ENCODE assay signal across 13 cellular contexts in genomic region chr15:71338827-71339542, GRCh38.
"Had no signal": no experiment of that assay in that cellular context is flagged by ENCODE, and none has a peak within 500 bp of the region (broad histone marks: within the 10 kb centered on the region; RNA-seq: fewer than 3 reads in every experiment).

No MANE protein-coding gene starts in this region.

- H3K9me3 ChIP-seq: left lung had no signal

- H3K27ac ChIP-seq: left lung, parathyroid adenoma had no signal

- H3K36me3 ChIP-seq: left lung had no signal

- H3K4me1 ChIP-seq: parathyroid adenoma had no signal

- DNase-seq: activated effector memory CD4-positive, alpha-beta T cell treated with Interleukin-2 at 50 U/mL for 16 hours; activated T-cell treated with anti-CD3 and anti-CD28 coated beads, Interleukin-2, amount 50 U/mL, for 1 hour; anterior cingulate cortex; foreskin keratinocyte; head of caudate nucleus; islet precursor cell; left lung; substantia nigra; T-helper 2 cell had no signal

- H3K27ac Mint-ChIP-seq: activated naive CD4-positive, alpha-beta T cell treated with anti-CD3 and anti-CD28 coated beads, Interleukin-2, amount 50 U/mL, for 72 hours; stimulated activated memory B cell treated with anti-CD40 and anti-IgM and Interleukin-4, amounts not matched to agents 10 μg/mL and 1 μg/mL and 100 μg/mL, for 72 hours had no signal

- H3K4me1 Mint-ChIP-seq: stimulated activated memory B cell treated with anti-CD40 and anti-IgM and Interleukin-4, amounts not matched to agents 10 μg/mL and 1 μg/mL and 100 μg/mL, for 72 hours had no signal

- H3K4me3 Mint-ChIP-seq: stimulated activated memory B cell treated with anti-CD40 and anti-IgM and Interleukin-4, amounts not matched to agents 10 μg/mL and 1 μg/mL and 100 μg/mL, for 72 hours had no signal

- H3K4me3 ChIP-seq: left lung, smooth muscle cell had no signal

- ATAC-seq: activated naive CD4-positive, alpha-beta T cell treated with anti-CD3 and anti-CD28 coated beads, Interleukin-2, amount 50 U/mL, for 72 hours; foreskin keratinocyte; left lung; stimulated activated memory B cell treated with anti-CD40 and anti-IgM and Interleukin-4, amounts not matched to agents 10 μg/mL and 1 μg/mL and 100 μg/mL, for 72 hours had no signal

- H3K9me3 Mint-ChIP-seq: activated naive CD4-positive, alpha-beta T cell treated with anti-CD3 and anti-CD28 coated beads, Interleukin-2, amount 50 U/mL, for 72 hours; stimulated activated memory B cell treated with anti-CD40 and anti-IgM and Interleukin-4, amounts not matched to agents 10 μg/mL and 1 μg/mL and 100 μg/mL, for 72 hours had no signal

- H3K27me3 ChIP-seq: foreskin keratinocyte, left lung had no signal

- H3K36me3 Mint-ChIP-seq: activated naive CD4-positive, alpha-beta T cell treated with anti-CD3 and anti-CD28 coated beads, Interleukin-2, amount 50 U/mL, for 72 hours; stimulated activated memory B cell treated with anti-CD40 and anti-IgM and Interleukin-4, amounts not matched to agents 10 μg/mL and 1 μg/mL and 100 μg/mL, for 72 hours had no signal
